ENCODE assay signal across 1 cellular context in the genomic region with DNA sequence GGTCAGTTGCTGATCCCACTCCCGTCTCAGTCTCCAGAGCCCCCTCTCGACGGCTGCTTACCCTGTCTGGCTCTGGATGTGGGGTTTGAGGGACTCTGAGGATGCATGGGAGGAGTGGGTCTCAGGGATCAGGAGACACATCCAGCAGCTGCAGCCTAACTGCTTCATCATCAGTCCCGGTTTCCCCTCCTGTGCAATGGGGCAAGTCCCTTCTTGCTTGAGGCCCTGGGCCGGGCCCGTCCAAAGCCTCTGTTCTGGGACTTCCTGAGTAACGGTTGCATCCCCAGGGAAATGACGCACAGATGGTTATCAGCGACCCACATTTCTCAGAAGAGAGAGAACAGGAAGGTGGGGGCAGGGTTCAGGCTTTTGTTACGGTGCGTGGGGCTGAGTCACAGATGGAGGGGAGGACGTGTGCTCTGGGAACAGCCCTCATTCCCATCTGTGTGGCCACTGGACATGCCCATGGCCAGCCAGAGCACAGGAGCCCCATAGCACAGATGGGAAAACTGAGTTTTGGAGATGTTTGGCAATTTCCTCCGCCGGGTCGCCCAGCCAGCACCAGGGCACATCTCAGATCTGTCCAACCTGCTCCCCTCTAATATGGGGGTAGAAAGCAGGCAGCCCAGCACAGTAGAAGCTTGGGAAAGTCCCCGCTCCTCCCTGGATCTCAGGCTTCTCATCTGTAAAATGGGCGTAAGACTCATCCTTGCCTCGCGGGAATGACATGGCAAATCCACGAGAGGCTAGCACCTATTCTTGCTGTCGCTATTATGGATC.
TF ChIP-seq lines count a peak whose summit lies in the region.

No MANE protein-coding gene starts in this region.

TF ChIP-seq in K562, 482 proteins besides CTCF, POLR2A, EP300 and RAD21 (continued from another document and continues in another):
- TF ChIP-seq, protein P1, sequence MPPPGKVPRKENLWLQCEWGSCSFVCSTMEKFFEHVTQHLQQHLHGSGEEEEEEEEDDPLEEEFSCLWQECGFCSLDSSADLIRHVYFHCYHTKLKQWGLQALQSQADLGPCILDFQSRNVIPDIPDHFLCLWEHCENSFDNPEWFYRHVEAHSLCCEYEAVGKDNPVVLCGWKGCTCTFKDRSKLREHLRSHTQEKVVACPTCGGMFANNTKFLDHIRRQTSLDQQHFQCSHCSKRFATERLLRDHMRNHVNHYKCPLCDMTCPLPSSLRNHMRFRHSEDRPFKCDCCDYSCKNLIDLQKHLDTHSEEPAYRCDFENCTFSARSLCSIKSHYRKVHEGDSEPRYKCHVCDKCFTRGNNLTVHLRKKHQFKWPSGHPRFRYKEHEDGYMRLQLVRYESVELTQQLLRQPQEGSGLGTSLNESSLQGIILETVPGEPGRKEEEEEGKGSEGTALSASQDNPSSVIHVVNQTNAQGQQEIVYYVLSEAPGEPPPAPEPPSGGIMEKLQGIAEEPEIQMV (tag; conservative IDR thresholded peaks at IDR 0.05; ENCODE audit: low read depth), result no peak
- TF ChIP-seq THAP7 (CRISPR knock-in tag; IDR thresholded peaks at IDR 0.05) (no peak; the same call in 1 of the 2 replicates), ARHGAP35 (IDR thresholded peaks at IDR 0.05; ENCODE audit: partially characterized antibody) (no peak), CHAMP1 (IDR thresholded peaks at IDR 0.05) (peak; percentile 65; the same call in 1 of the 2 replicates), RBM39 (optimal IDR thresholded peaks at IDR 0.05; ENCODE audit: low read depth, low read length) (no peak), SMC3 (conservative IDR thresholded peaks at IDR 0.05; ENCODE audit: insufficient read depth, low read depth, low read length) (no peak), ZNF586 (CRISPR knock-in tag; conservative IDR thresholded peaks at IDR 0.05) (no peak), OTX1 (CRISPR knock-in tag; IDR thresholded peaks at IDR 0.05) (peak; percentile 73; the same call in 1 of the 2 replicates), ZNF24 (IDR thresholded peaks at IDR 0.05) (peak; percentile 77), SMARCA5 (IDR thresholded peaks at IDR 0.05) (peak; percentile 100), CC2D1A (IDR thresholded peaks at IDR 0.05) (peak; percentile 67), NR2C1 (IDR thresholded peaks at IDR 0.05) (peak; percentile 35; the same call in 1 of the 2 replicates), NR2C1 (tag; IDR thresholded peaks at IDR 0.05) (peak; percentile 62), HIVEP1 (CRISPR knock-in tag; IDR thresholded peaks at IDR 0.05) (0 out of 2 replicates have a peak, but pooled peaks have one; percentile 54), EGR1 (conservative IDR thresholded peaks at IDR 0.05) (peak; percentile 83), KLF1 (tag; IDR thresholded peaks at IDR 0.05) (peak; percentile 52; the same call in 1 of the 2 replicates), MCM2 (IDR thresholded peaks at IDR 0.05; ENCODE audit: low read depth) (no peak), ZNF655 (CRISPR knock-in tag; IDR thresholded peaks at IDR 0.05) (no peak), ZNF217 (CRISPR knock-in tag; IDR thresholded peaks at IDR 0.05) (no peak), SMAD2 (IDR thresholded peaks at IDR 0.05; ENCODE audit: low read depth, low read length) (no peak), C11orf30 (IDR thresholded peaks at IDR 0.05; ENCODE audit: low read depth) (peak; percentile 71; the same call in 1 of the 2 replicates), HDAC2 (IDR thresholded peaks at IDR 0.05) (peak; percentile 100), ZNF316 (IDR thresholded peaks at IDR 0.05) (no peak), CBX1 (IDR thresholded peaks at IDR 0.05; ENCODE audit: low read depth) (peak; percentile 100), ZNF121 (CRISPR knock-in tag; conservative IDR thresholded peaks at IDR 0.05) (peak; percentile 59), NRF1 (conservative IDR thresholded peaks at IDR 0.05 in 1 of 2, IDR thresholded peaks at IDR 0.05 in 1 of 2) (peak; percentile 75 to 79), MLLT1 (IDR thresholded peaks at IDR 0.05) (no peak), GABPB2 (CRISPR knock-in tag; conservative IDR thresholded peaks at IDR 0.05) (no peak), DPF2 (IDR thresholded peaks at IDR 0.05) (peak; percentile 95), HNRNPH1 (optimal IDR thresholded peaks at IDR 0.05; ENCODE audit: low read depth, low read length) (no peak), NFIC (IDR thresholded peaks at IDR 0.05) (peak; percentile 52), HLTF (IDR thresholded peaks at IDR 0.05) (no peak), KAT2B (IDR thresholded peaks at IDR 0.05; ENCODE audit: low read depth, low read length) (no peak), POU5F1 (IDR thresholded peaks at IDR 0.05; ENCODE audit: borderline replicate concordance, low read depth, low read length, partially characterized antibody) (no peak), PTBP1 (IDR thresholded peaks at IDR 0.05; ENCODE audit: low read depth, low read length) (peak; percentile 93), ETS2 (tag; IDR thresholded peaks at IDR 0.05; ENCODE audit: borderline replicate concordance, poor library complexity, severe bottlenecking) (no peak)
- TF ChIP-seq, protein P2, sequence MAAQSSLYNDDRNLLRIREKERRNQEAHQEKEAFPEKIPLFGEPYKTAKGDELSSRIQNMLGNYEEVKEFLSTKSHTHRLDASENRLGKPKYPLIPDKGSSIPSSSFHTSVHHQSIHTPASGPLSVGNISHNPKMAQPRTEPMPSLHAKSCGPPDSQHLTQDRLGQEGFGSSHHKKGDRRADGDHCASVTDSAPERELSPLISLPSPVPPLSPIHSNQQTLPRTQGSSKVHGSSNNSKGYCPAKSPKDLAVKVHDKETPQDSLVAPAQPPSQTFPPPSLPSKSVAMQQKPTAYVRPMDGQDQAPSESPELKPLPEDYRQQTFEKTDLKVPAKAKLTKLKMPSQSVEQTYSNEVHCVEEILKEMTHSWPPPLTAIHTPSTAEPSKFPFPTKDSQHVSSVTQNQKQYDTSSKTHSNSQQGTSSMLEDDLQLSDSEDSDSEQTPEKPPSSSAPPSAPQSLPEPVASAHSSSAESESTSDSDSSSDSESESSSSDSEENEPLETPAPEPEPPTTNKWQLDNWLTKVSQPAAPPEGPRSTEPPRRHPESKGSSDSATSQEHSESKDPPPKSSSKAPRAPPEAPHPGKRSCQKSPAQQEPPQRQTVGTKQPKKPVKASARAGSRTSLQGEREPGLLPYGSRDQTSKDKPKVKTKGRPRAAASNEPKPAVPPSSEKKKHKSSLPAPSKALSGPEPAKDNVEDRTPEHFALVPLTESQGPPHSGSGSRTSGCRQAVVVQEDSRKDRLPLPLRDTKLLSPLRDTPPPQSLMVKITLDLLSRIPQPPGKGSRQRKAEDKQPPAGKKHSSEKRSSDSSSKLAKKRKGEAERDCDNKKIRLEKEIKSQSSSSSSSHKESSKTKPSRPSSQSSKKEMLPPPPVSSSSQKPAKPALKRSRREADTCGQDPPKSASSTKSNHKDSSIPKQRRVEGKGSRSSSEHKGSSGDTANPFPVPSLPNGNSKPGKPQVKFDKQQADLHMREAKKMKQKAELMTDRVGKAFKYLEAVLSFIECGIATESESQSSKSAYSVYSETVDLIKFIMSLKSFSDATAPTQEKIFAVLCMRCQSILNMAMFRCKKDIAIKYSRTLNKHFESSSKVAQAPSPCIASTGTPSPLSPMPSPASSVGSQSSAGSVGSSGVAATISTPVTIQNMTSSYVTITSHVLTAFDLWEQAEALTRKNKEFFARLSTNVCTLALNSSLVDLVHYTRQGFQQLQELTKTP (IDR thresholded peaks at IDR 0.05; ENCODE audit: low read depth in 1 of 2, partially characterized antibody in 2 of 2), result peak in 1 of 2 experiments; percentile 59
- TF ChIP-seq, protein P3, sequence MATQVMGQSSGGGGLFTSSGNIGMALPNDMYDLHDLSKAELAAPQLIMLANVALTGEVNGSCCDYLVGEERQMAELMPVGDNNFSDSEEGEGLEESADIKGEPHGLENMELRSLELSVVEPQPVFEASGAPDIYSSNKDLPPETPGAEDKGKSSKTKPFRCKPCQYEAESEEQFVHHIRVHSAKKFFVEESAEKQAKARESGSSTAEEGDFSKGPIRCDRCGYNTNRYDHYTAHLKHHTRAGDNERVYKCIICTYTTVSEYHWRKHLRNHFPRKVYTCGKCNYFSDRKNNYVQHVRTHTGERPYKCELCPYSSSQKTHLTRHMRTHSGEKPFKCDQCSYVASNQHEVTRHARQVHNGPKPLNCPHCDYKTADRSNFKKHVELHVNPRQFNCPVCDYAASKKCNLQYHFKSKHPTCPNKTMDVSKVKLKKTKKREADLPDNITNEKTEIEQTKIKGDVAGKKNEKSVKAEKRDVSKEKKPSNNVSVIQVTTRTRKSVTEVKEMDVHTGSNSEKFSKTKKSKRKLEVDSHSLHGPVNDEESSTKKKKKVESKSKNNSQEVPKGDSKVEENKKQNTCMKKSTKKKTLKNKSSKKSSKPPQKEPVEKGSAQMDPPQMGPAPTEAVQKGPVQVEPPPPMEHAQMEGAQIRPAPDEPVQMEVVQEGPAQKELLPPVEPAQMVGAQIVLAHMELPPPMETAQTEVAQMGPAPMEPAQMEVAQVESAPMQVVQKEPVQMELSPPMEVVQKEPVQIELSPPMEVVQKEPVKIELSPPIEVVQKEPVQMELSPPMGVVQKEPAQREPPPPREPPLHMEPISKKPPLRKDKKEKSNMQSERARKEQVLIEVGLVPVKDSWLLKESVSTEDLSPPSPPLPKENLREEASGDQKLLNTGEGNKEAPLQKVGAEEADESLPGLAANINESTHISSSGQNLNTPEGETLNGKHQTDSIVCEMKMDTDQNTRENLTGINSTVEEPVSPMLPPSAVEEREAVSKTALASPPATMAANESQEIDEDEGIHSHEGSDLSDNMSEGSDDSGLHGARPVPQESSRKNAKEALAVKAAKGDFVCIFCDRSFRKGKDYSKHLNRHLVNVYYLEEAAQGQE (CRISPR knock-in tag; IDR thresholded peaks at IDR 0.05; ENCODE audit: low read depth), result 0 out of 2 replicates have a peak, but pooled peaks have one; percentile 27
- TF ChIP-seq, protein P4, sequence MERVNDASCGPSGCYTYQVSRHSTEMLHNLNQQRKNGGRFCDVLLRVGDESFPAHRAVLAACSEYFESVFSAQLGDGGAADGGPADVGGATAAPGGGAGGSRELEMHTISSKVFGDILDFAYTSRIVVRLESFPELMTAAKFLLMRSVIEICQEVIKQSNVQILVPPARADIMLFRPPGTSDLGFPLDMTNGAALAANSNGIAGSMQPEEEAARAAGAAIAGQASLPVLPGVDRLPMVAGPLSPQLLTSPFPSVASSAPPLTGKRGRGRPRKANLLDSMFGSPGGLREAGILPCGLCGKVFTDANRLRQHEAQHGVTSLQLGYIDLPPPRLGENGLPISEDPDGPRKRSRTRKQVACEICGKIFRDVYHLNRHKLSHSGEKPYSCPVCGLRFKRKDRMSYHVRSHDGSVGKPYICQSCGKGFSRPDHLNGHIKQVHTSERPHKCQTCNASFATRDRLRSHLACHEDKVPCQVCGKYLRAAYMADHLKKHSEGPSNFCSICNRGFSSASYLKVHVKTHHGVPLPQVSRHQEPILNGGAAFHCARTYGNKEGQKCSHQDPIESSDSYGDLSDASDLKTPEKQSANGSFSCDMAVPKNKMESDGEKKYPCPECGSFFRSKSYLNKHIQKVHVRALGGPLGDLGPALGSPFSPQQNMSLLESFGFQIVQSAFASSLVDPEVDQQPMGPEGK (CRISPR knock-in tag; IDR thresholded peaks at IDR 0.05; ENCODE audit: borderline replicate concordance), result no peak
- TF ChIP-seq, protein P5, sequence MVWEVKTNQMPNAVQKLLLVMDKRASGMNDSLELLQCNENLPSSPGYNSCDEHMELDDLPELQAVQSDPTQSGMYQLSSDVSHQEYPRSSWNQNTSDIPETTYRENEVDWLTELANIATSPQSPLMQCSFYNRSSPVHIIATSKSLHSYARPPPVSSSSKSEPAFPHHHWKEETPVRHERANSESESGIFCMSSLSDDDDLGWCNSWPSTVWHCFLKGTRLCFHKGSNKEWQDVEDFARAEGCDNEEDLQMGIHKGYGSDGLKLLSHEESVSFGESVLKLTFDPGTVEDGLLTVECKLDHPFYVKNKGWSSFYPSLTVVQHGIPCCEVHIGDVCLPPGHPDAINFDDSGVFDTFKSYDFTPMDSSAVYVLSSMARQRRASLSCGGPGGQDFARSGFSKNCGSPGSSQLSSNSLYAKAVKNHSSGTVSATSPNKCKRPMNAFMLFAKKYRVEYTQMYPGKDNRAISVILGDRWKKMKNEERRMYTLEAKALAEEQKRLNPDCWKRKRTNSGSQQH (CRISPR knock-in tag; IDR thresholded peaks at IDR 0.05), result 0 out of 2 replicates have a peak, but pooled peaks have one; percentile 12
